ENCODE assay signal across 27 cellular contexts in the genomic region with DNA sequence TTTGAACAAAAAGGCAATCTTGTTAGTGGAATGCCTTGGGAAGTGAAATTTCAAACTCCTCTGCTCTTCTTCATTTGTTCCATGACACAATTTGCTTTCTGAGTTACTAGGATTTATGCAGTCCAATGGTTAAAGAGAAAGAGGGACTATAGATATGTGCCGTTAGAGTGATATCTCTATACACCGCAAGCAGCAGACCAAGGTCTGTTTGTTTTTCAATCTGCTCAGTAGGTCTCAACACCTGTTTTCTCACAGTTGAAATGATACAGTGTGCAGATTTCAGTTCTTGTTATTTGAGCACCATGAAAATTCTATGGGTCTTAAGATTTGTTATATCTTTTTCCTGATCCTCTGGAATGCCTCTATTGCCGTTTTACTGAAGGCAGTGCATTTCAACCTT.
"Had no signal": no experiment of that assay in that cellular context is flagged by ENCODE, and none has a peak within 500 bp of the region (broad histone marks: within the 10 kb centered on the region; RNA-seq: fewer than 3 reads in every experiment).

No MANE protein-coding gene starts in this region.

- H3K27me3 Mint-ChIP-seq: activated CD4-positive, alpha-beta memory T cell treated with anti-CD3 and anti-CD28 coated beads, Interleukin-2, amount 10 ng/mL, durations not matched to agents 7 days and 5 days; activated CD4-positive, alpha-beta T cell treated with anti-CD3 and anti-CD28 coated beads, Interleukin-2, amount 10 ng/mL, durations not matched to agents 7 days and 5 days; activated naive CD4-positive, alpha-beta T cell treated with anti-CD3 and anti-CD28 coated beads, Interleukin-2, amount 50 U/mL, for 24 hours; activated naive CD8-positive, alpha-beta T cell treated with anti-CD3 and anti-CD28 coated beads, Interleukin-2, amount 50 U/mL, for 24 hours had no signal

- H3K36me3 Mint-ChIP-seq: natural killer cell treated with Interleukin-12 subunit alpha and Interleukin-12 subunit beta and Interleukin-15 and Interleukin-18, amount 100 ng/mL, for 72 hours had no signal

- H3K4me1 Mint-ChIP-seq: activated naive CD8-positive, alpha-beta T cell treated with anti-CD3 and anti-CD28 coated beads, Interleukin-2, amount 50 U/mL, for 24 hours had no signal

- H3K4me3 Mint-ChIP-seq: activated CD4-positive, alpha-beta memory T cell treated with anti-CD3 and anti-CD28 coated beads, Interleukin-2, amount 10 ng/mL, durations not matched to agents 7 days and 5 days; activated CD4-positive, alpha-beta T cell treated with anti-CD3 and anti-CD28 coated beads, Interleukin-2, amount 10 ng/mL, durations not matched to agents 7 days and 5 days; activated naive CD4-positive, alpha-beta T cell treated with anti-CD3 and anti-CD28 coated beads, Interleukin-2, amount 50 U/mL, for 24 hours; activated naive CD8-positive, alpha-beta T cell treated with anti-CD3 and anti-CD28 coated beads, Interleukin-2, amount 50 U/mL, for 24 hours; activated T-cell treated with anti-CD3 and anti-CD28 coated beads, Interleukin-2, amount 50 U/mL, for 4 hours; natural killer cell treated with Interleukin-12 subunit alpha and Interleukin-12 subunit beta and Interleukin-15 and Interleukin-18, amount 100 ng/mL, for 72 hours had no signal

- H3K9me3 ChIP-seq: body of pancreas, colonic mucosa, esophagus squamous epithelium, left ventricle myocardium inferior, mucosa of descending colon, testis, transverse colon had no signal

- H3K4me3 ChIP-seq: body of pancreas, colonic mucosa, esophagus squamous epithelium, left ventricle myocardium inferior, lung, mucosa of descending colon, testis, transverse colon had no signal

- H3K4me1 ChIP-seq: body of pancreas, colonic mucosa, esophagus squamous epithelium, left ventricle myocardium inferior, testis had no signal

- H3K27ac ChIP-seq: body of pancreas, colonic mucosa, epithelial cell of prostate, esophagus squamous epithelium, left ventricle myocardium inferior, transverse colon had no signal

- H3K9me3 Mint-ChIP-seq: activated CD4-positive, alpha-beta memory T cell treated with anti-CD3 and anti-CD28 coated beads, Interleukin-2, amount 10 ng/mL, durations not matched to agents 7 days and 5 days; activated CD4-positive, alpha-beta T cell treated with anti-CD3 and anti-CD28 coated beads, Interleukin-2, amount 10 ng/mL, durations not matched to agents 7 days and 5 days; activated naive CD4-positive, alpha-beta T cell treated with anti-CD3 and anti-CD28 coated beads, Interleukin-2, amount 50 U/mL, for 24 hours; activated naive CD8-positive, alpha-beta T cell treated with anti-CD3 and anti-CD28 coated beads, Interleukin-2, amount 50 U/mL, for 24 hours; activated T-cell treated with anti-CD3 and anti-CD28 coated beads, Interleukin-2, amount 50 U/mL, for 4 hours; activated T-helper 2 cell treated with anti-CD3 and anti-CD28 coated beads, Interferon-gamma antibody, Interleukin-2, Interleukin-4, amounts not matched to agents 10 μg/mL and 5 μg/mL and 100 μg/mL, durations not matched to agents 14 hours and 24 hours and 36 hours; natural killer cell treated with Interleukin-12 subunit alpha and Interleukin-12 subunit beta and Interleukin-15 and Interleukin-18, amount 100 ng/mL, for 72 hours had no signal

- DNase-seq: activated CD4-positive, alpha-beta memory T cell treated with anti-CD3 and anti-CD28 coated beads, Interleukin-2, amount 10 ng/mL, durations not matched to agents 7 days and 5 days; activated CD4-positive, alpha-beta T cell treated with anti-CD3 and anti-CD28 coated beads for 1 hour; activated CD4-positive, alpha-beta T cell treated with anti-CD3 and anti-CD28 coated beads, Interleukin-2, amount 10 ng/mL, durations not matched to agents 7 days and 5 days; activated naive CD8-positive, alpha-beta T cell treated with anti-CD3 and anti-CD28 coated beads, Interleukin-2, amount 50 U/mL, for 24 hours; activated T-cell treated with anti-CD3 and anti-CD28 coated beads, Interleukin-2, amount 50 U/mL, for 4 hours; anterior cingulate cortex; body of pancreas; colonic mucosa; effector CD8-positive, alpha-beta T cell; esophagus squamous epithelium; glutamatergic neuron; islet precursor cell; left ventricle myocardium inferior; mesendoderm; mucosa of descending colon; right cardiac atrium; stimulated activated CD4-positive, alpha-beta T cell treated with anti-CD3 and anti-CD28 coated beads, Interleukin-12 subunit alpha, Interleukin-12 subunit beta, amount 100 ng/mL, for 4 hours; stimulated activated CD4-positive, alpha-beta T cell treated with anti-CD3 and anti-CD28 coated beads, Interleukin-4, amount 100 ng/mL, for 1 hour; stimulated activated naive CD8-positive, alpha-beta T cell treated with anti-CD3 and anti-CD28 coated beads, Interleukin-15, Interleukin-2, amounts not matched to agents 100 U/mL and 50 U/mL, for 24 hours; T-helper 2 cell; transverse colon had no signal

- H3K27me3 ChIP-seq: body of pancreas, colonic mucosa, esophagus squamous epithelium, testis, transverse colon had no signal

- H3K36me3 ChIP-seq: colonic mucosa, esophagus squamous epithelium, left ventricle myocardium inferior, transverse colon had no signal

- H3K27ac Mint-ChIP-seq: activated CD4-positive, alpha-beta memory T cell treated with anti-CD3 and anti-CD28 coated beads, Interleukin-2, amount 10 ng/mL, durations not matched to agents 7 days and 5 days; activated CD4-positive, alpha-beta T cell treated with anti-CD3 and anti-CD28 coated beads, Interleukin-2, amount 10 ng/mL, durations not matched to agents 7 days and 5 days; activated naive CD4-positive, alpha-beta T cell treated with anti-CD3 and anti-CD28 coated beads, Interleukin-2, amount 50 U/mL, for 24 hours; activated naive CD8-positive, alpha-beta T cell treated with anti-CD3 and anti-CD28 coated beads, Interleukin-2, amount 50 U/mL, for 24 hours; activated T-helper 2 cell treated with anti-CD3 and anti-CD28 coated beads, Interferon-gamma antibody, Interleukin-2, Interleukin-4, amounts not matched to agents 10 μg/mL and 5 μg/mL and 100 μg/mL, durations not matched to agents 14 hours and 24 hours and 36 hours; natural killer cell treated with Interleukin-12 subunit alpha and Interleukin-12 subunit beta and Interleukin-15 and Interleukin-18, amount 100 ng/mL, for 72 hours had no signal
